ENCODE assay signal across 26 cellular contexts in the genomic region with DNA sequence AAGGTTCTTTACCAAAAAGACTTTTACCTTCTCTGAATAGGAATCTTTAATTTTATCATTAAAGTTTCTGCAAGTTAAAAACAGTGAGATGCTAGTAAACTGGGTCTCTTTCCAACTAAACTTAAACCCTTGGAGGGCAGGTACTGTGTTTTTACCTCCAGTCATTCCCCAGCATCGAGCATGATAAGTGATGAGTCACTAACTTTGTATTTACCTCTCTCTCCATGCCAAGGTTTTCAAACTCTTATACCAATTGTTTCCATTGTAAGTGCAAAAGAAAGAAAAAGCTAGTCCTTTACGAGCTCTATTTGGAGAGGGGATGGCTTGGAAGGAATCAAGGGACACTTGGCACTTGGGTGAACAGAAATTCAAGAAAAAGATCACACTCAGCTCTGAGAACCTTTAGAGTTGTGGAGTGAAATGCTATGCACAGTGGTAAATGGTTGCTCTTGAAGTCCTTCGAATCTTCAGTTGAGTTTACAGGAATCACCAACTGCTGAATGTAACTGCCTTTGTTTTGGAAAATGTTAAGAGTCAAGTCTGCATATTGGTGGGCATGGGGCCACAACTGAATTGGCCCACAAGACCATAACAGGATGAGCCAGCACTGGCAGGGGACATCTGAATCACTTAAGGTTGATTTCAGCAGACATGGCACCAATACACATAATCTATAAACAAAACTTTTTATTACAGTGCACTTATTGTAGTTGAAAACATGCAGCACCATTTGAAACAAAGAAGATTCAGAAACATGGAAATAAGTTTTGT. TPM values are rescaled to one million over a fixed set of nuclear protein-coding genes. Genes with fewer than 3 reads are reported as not detected.
DNase-seq lines count a peak whose midpoint lies in the region; ATAC-seq, FAIRE-seq and TF ChIP-seq lines count a peak whose summit lies in the region.
"Had no signal": no experiment of that assay in that cellular context is flagged by ENCODE, and none has a peak within 500 bp of the region (broad histone marks: within the 10 kb centered on the region; RNA-seq: fewer than 3 reads in every experiment).

No MANE protein-coding gene starts in this region.

- FAIRE-seq in H54 (lab: Jason Lieb, UNC): peak; percentile 20
- FAIRE-seq: HTR-8/SVneo, small intestine had no signal

- CTCF ChIA-PET in activated B cell treated with CpG ODN at 0.5 μM for 24 hours (lab: Charles Lee): no interaction called here

- no peak for TF ChIP-seq POLR2A in H54 (IDR thresholded peaks at IDR 0.05; ENCODE audit: low read depth, low read length)

- H3K4me3 Mint-ChIP-seq in CD4-positive, CD25-positive, alpha-beta regulatory T cell: no peak overlapping the region
- no peak overlapping the region for H3K4me3 Mint-ChIP-seq in activated B cell treated with CpG ODN at 0.5 μM for 24 hours
- H3K4me3 Mint-ChIP-seq: activated naive CD4-positive, alpha-beta T cell treated with anti-CD3 and anti-CD28 coated beads, Interleukin-2, amount 50 U/mL, for 24 hours; activated T-helper 1 cell treated with anti-CD3 and anti-CD28 coated beads, Interleukin-12 subunit alpha, Interleukin-12 subunit beta, Interleukin-2, Interleukin-4 antibody, amounts not matched to agents 30 ng/mL and 10 ng/mL and 1 ng/mL, durations not matched to agents 14 hours and 24 hours and 36 hours; CD8-positive, alpha-beta memory T cell had no signal

- POLR2A ChIA-PET in activated B cell treated with CpG ODN at 0.5 μM for 24 hours (lab: Charles Lee): interaction anchor here (0.8 to 1.9 kb wide), 2 partner anchors 8 to 19 kb away, joined by 4 to 14 read pairs; a partner anchor contains a TSS

- H3K27me3 Mint-ChIP-seq in CD4-positive, CD25-positive, alpha-beta regulatory T cell: no peaks in the 10 kb centered on the region
- no peaks in the 10 kb centered on the region for H3K27me3 Mint-ChIP-seq in activated B cell treated with CpG ODN at 0.5 μM for 24 hours
- H3K27me3 Mint-ChIP-seq: activated naive CD4-positive, alpha-beta T cell treated with anti-CD3 and anti-CD28 coated beads, Interleukin-2, amount 50 U/mL, for 24 hours had no signal

- H3K4me3 ChIP-seq in CD4-positive, CD25-positive, alpha-beta regulatory T cell (ENCODE audit: low read depth, low read length): no peak overlapping the region
- no peak overlapping the region for H3K4me3 ChIP-seq in fibroblast of pulmonary artery (replicated peaks; ENCODE audit: low read depth, low read length)
- H3K4me3 ChIP-seq: gastroesophageal sphincter, Peyer's patch, stomach, transverse colon had no signal

- no peak for ATAC-seq in CD4-positive, CD25-positive, alpha-beta regulatory T cell (ENCODE audit: low read depth in 2 of 2)
- ATAC-seq in activated B cell treated with CpG ODN at 0.5 μM for 24 hours (ENCODE audit: low read depth) (no peak), GM19467 (IDR thresholded peaks at IDR 0.05; ENCODE audit: unreplicated experiment) (no peak)
- ATAC-seq: esophagus mucosa, gastroesophageal sphincter had no signal

- H3K27me3 ChIP-seq in CD4-positive, CD25-positive, alpha-beta regulatory T cell (ENCODE audit: control insufficient read depth, insufficient read depth, low read length): no peaks in the 10 kb centered on the region
- H3K27me3 ChIP-seq: gastroesophageal sphincter, Peyer's patch, stomach, transverse colon had no signal

- peak overlapping the region; percentile 34 to 51 (median 36) for H3K27ac Mint-ChIP-seq in CD4-positive, CD25-positive, alpha-beta regulatory T cell
- H3K27ac Mint-ChIP-seq in activated B cell treated with CpG ODN at 0.5 μM for 24 hours: peak overlapping the region; percentile 46
- H3K27ac Mint-ChIP-seq: activated T-helper 1 cell treated with anti-CD3 and anti-CD28 coated beads, Interleukin-12 subunit alpha, Interleukin-12 subunit beta, Interleukin-2, Interleukin-4 antibody, amounts not matched to agents 30 ng/mL and 10 ng/mL and 1 ng/mL, durations not matched to agents 14 hours and 24 hours and 36 hours had no signal

- H3K4me1 ChIP-seq in CD4-positive, CD25-positive, alpha-beta regulatory T cell (ENCODE audit: control insufficient read depth, insufficient read depth, low read length, poor library complexity, severe bottlenecking): no peaks in the 10 kb centered on the region
- H3K4me1 ChIP-seq: gastroesophageal sphincter, Peyer's patch, transverse colon had no signal

- H3K36me3 ChIP-seq in CD4-positive, CD25-positive, alpha-beta regulatory T cell (ENCODE audit: control insufficient read depth, insufficient read depth, low read length): peaks cover 38% of the 10 kb centered on the region

- peaks cover 0 to 4% (median 0%) of the 10 kb centered on the region in 7 donors for H3K9me3 Mint-ChIP-seq in CD4-positive, CD25-positive, alpha-beta regulatory T cell
- no peaks in the 10 kb centered on the region for H3K9me3 Mint-ChIP-seq in activated B cell treated with CpG ODN at 0.5 μM for 24 hours
- H3K9me3 Mint-ChIP-seq: activated naive CD4-positive, alpha-beta T cell treated with anti-CD3 and anti-CD28 coated beads, Interleukin-2, amount 50 U/mL, for 24 hours; activated T-helper 1 cell treated with anti-CD3 and anti-CD28 coated beads, Interleukin-12 subunit alpha, Interleukin-12 subunit beta, Interleukin-2, Interleukin-4 antibody, amounts not matched to agents 30 ng/mL and 10 ng/mL and 1 ng/mL, durations not matched to agents 14 hours and 24 hours and 36 hours; CD8-positive, alpha-beta memory T cell had no signal

- H3K27ac ChIP-seq in CD4-positive, CD25-positive, alpha-beta regulatory T cell (ENCODE audit: insufficient read depth, low read length, poor library complexity, severe bottlenecking): no peak overlapping the region
- H3K27ac ChIP-seq: gastroesophageal sphincter, Peyer's patch, stomach, transverse colon had no signal

- H3K9me3 ChIP-seq in CD4-positive, CD25-positive, alpha-beta regulatory T cell (ENCODE audit: control insufficient read depth in 2 of 2, low read length in 2 of 2): no peaks in the 10 kb centered on the region
- H3K9me3 ChIP-seq: gastroesophageal sphincter, Peyer's patch, stomach, transverse colon had no signal

- H3K36me3 Mint-ChIP-seq in CD4-positive, CD25-positive, alpha-beta regulatory T cell: peaks cover 30% of the 10 kb centered on the region
- H3K36me3 Mint-ChIP-seq in activated B cell treated with CpG ODN at 0.5 μM for 24 hours (ENCODE audit: low read depth): peaks cover 47% of the 10 kb centered on the region

- peaks cover 2 to 13% (median 8%) of the 10 kb centered on the region in 4 donors for H3K4me1 Mint-ChIP-seq in CD4-positive, CD25-positive, alpha-beta regulatory T cell
- no peaks in the 10 kb centered on the region for H3K4me1 Mint-ChIP-seq in activated B cell treated with CpG ODN at 0.5 μM for 24 hours
- H3K4me1 Mint-ChIP-seq: activated naive CD4-positive, alpha-beta T cell treated with anti-CD3 and anti-CD28 coated beads, Interleukin-2, amount 50 U/mL, for 24 hours had no signal

- DNase-seq in CD4-positive, CD25-positive, alpha-beta regulatory T cell: no peak
- DNase-seq in H54 (ENCODE audit: insufficient read length, low spot score) (no peak), activated B cell treated with CpG ODN at 0.5 μM for 24 hours (no peak), fibroblast of pulmonary artery (ENCODE audit: low read depth) (peak; percentile 34), HCEC 1CT (no peak), glomerular visceral epithelial cell (ENCODE audit: extremely low spot score) (no peak)
- DNase-seq in stimulated activated CD8-positive, alpha-beta memory T cell treated with anti-CD3 and anti-CD28 coated beads, Interleukin-4, amount 100 ng/mL, for 48 hours: no peak
- DNase-seq: activated CD8-positive, alpha-beta memory T cell treated with anti-CD3 and anti-CD28 coated beads for 24 hours; AML-193; CD8-positive, alpha-beta memory T cell; DMS153; effector CD4-positive, alpha-beta T cell; NCI-H2081 treated with DMSO at 0.1 percent for 48 hours; nucleus accumbens; Peyer's patch; small intestine; stimulated activated CD4-positive, alpha-beta T cell treated with anti-CD3 and anti-CD28 coated beads, Interleukin-4, amount 100 ng/mL, for 1 hour; stomach; T-helper 2 cell; transverse colon had no signal

- TF ChIP-seq CTCF in activated B cell treated with CpG ODN at 0.5 μM for 24 hours (IDR thresholded peaks at IDR 0.05) (no peak), fibroblast of pulmonary artery (IDR thresholded peaks at IDR 0.05; ENCODE audit: low read length, missing control alignments) (no peak)

- intact Hi-C loops in activated B cell treated with CpG ODN at 0.5 μM for 24 hours (cut with micrococcal nuclease): no loop called here

RNA-seq across cellular contexts. Expression of a gene that starts 8.3 kb away (rescaled TPM):
- 12.3 TPM for total RNA-seq in CD4-positive, CD25-positive, alpha-beta regulatory T cell
- polyA plus RNA-seq in CD4-positive, CD25-positive, alpha-beta regulatory T cell: 1 to 10 TPM; 4.2 to 6.9 (median 5.3) TPM
- total RNA-seq in activated B cell treated with CpG ODN at 0.5 μM for 24 hours: 4.8 and 5.0 TPM in 2 replicates

RNA-seq across cellular contexts. Expression of a gene that starts 19.5 kb away (rescaled TPM):
- total RNA-seq in CD4-positive, CD25-positive, alpha-beta regulatory T cell: 21.1 TPM
- 10 to 100 TPM; 34.3 to 57.8 (median 47.4) TPM for polyA plus RNA-seq in CD4-positive, CD25-positive, alpha-beta regulatory T cell
- total RNA-seq in activated B cell treated with CpG ODN at 0.5 μM for 24 hours: 34.6 and 36.7 TPM in 2 replicates
